Comparison of ENCODE assay signal across 1 cellular context in genomic region chr16:50324345-50324744, GRCh38.
TF ChIP-seq lines count a peak whose summit lies in the region.

No MANE protein-coding gene starts in this region.

TF ChIP-seq in WTC11, 78 proteins besides CTCF, POLR2A, EP300 and RAD21 (continued from another document):
- TF ChIP-seq ARID4B (CRISPR knock-in tag; IDR thresholded peaks at IDR 0.05; ENCODE audit: borderline replicate concordance) (no peak), ESRRA (CRISPR knock-in tag; IDR thresholded peaks at IDR 0.05; ENCODE audit: borderline replicate concordance) (no peak), HMGA2 (CRISPR knock-in tag; IDR thresholded peaks at IDR 0.05) (no peak), RELA (CRISPR knock-in tag; IDR thresholded peaks at IDR 0.05; ENCODE audit: borderline replicate concordance) (no peak), NR1H2 (CRISPR knock-in tag; IDR thresholded peaks at IDR 0.05) (no peak)
- TF ChIP-seq, protein P1, sequence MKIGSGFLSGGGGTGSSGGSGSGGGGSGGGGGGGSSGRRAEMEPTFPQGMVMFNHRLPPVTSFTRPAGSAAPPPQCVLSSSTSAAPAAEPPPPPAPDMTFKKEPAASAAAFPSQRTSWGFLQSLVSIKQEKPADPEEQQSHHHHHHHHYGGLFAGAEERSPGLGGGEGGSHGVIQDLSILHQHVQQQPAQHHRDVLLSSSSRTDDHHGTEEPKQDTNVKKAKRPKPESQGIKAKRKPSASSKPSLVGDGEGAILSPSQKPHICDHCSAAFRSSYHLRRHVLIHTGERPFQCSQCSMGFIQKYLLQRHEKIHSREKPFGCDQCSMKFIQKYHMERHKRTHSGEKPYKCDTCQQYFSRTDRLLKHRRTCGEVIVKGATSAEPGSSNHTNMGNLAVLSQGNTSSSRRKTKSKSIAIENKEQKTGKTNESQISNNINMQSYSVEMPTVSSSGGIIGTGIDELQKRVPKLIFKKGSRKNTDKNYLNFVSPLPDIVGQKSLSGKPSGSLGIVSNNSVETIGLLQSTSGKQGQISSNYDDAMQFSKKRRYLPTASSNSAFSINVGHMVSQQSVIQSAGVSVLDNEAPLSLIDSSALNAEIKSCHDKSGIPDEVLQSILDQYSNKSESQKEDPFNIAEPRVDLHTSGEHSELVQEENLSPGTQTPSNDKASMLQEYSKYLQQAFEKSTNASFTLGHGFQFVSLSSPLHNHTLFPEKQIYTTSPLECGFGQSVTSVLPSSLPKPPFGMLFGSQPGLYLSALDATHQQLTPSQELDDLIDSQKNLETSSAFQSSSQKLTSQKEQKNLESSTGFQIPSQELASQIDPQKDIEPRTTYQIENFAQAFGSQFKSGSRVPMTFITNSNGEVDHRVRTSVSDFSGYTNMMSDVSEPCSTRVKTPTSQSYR (CRISPR knock-in tag; IDR thresholded peaks at IDR 0.05), result no peak
TF ChIP-seq in WTC11: peak in this region for 0.
